Comparison of ENCODE assay signal across 17 cellular contexts in the genomic region with DNA sequence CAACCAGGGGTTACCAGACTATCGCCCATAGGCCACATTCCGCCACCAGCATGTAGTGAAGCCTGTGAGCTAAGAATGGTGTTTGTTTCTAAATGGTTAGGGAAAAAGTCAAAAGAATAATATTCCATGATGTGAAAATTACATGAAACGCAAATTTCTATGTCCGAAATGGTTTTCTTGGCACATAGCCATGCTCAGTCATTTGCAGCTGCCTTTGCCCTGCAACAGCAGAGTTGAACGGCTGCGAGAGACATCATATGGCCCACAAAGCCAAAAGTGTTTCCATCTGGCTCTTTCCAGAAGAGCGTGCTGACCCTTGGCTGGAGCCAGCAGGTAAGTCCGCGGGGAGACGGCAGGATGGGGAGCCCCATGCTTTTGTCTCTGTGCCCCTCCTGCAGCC.
"Had no signal": no experiment of that assay in that cellular context is flagged by ENCODE, and none has a peak within 500 bp of the region (broad histone marks: within the 10 kb centered on the region; RNA-seq: fewer than 3 reads in every experiment).

No MANE protein-coding gene starts in this region.

- H3K4me2 ChIP-seq: neural progenitor cell, smooth muscle cell had no signal

- H3K27ac ChIP-seq: cardiac muscle cell, coronary artery, left lung, neural progenitor cell, parathyroid adenoma, right atrium auricular region had no signal

- DNase-seq: activated CD4-positive, alpha-beta T cell treated with anti-CD3 and anti-CD28 coated beads for 48 hours; activated CD8-positive, alpha-beta memory T cell treated with anti-CD3 and anti-CD28 coated beads, Interleukin-2, amount 50 U/mL, for 48 hours; activated CD8-positive, alpha-beta T cell treated with anti-CD3 and anti-CD28 coated beads, Interleukin-2, amount 10 ng/mL, durations not matched to agents 7 days and 5 days; activated naive CD4-positive, alpha-beta T cell treated with anti-CD3 and anti-CD28 coated beads for 36 hours; effector CD4-positive, alpha-beta T cell; heart right ventricle; left lung; mesenchymal stem cell; stimulated activated CD4-positive, alpha-beta T cell treated with anti-CD3 and anti-CD28 coated beads, Interleukin-1b, Interleukin-23, amount 100 ng/mL, for 48 hours; T-helper 17 cell; trophoblast cell had no signal

- H3K9me3 ChIP-seq: heart right ventricle, left lung, right atrium auricular region had no signal

- H3K36me3 ChIP-seq: cardiac muscle cell, neural progenitor cell had no signal

- H3K79me2 ChIP-seq: parathyroid adenoma had no signal

- H2AFZ ChIP-seq: neural progenitor cell, parathyroid adenoma had no signal

- H3K4me3 ChIP-seq: cardiac muscle cell, coronary artery, heart right ventricle, left lung, neural progenitor cell, right atrium auricular region, smooth muscle cell had no signal

- H3K4me1 ChIP-seq: left lung, neural progenitor cell, parathyroid adenoma had no signal

- H3K27me3 ChIP-seq: cardiac muscle cell, heart right ventricle, left lung, neural progenitor cell, right atrium auricular region had no signal
